24 cellular contexts compared by ENCODE assay signal in the genomic region with DNA sequence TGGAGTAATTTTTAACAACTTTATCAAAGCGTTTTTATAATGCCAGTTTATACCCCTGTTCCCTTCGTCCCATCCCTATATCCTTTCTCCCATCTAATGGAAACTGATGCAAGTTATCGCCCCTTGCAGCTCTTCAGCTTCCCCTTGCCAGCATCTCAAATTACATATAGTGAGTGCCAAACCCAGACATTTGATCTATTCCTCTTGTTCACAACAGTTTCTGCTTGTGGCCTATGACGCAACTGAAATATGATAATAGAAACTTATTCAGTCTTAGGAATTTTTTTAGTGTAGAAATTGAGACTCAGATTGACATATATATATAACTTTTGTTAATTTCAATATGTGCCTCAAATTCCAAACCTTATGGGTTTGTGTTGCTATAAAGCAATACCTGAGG.
A peak's percentile ranks its signal among the peaks of the same experiment; 100 is the strongest.
DNase-seq lines count a peak whose midpoint lies in the region; ATAC-seq and TF ChIP-seq lines count a peak whose summit lies in the region.
"Had no signal": no experiment of that assay in that cellular context is flagged by ENCODE, and none has a peak within 500 bp of the region (broad histone marks: within the 10 kb centered on the region; RNA-seq: fewer than 3 reads in every experiment).

No MANE protein-coding gene starts in this region.

- H3K36me3 ChIP-seq in gastrocnemius medialis (no peaks in the 10 kb centered on the region), GM23248 (ENCODE audit: low read depth) (no peaks in the 10 kb centered on the region)
- H3K36me3 ChIP-seq: ascending aorta had no signal

- in situ Hi-C loops in gastrocnemius medialis (cut with MboI; ENCODE audit: low sequenced_read_pairs in 4 of 4): no loop called here
- in situ Hi-C loops in GM23248 (cut with MboI): no loop called here

- H3K27me3 Mint-ChIP-seq in WTC11 (ENCODE audit: low read depth): no peaks in the 10 kb centered on the region
- H3K27me3 Mint-ChIP-seq: dendritic cell treated with granulocyte-macrophage colony-stimulating factor and Interleukin-4, amounts not matched to agents 40 ng/mL and 50 ng/mL, for 4 days; type B pancreatic cell had no signal

- H3K27ac Mint-ChIP-seq in WTC11: no peak overlapping the region
- H3K27ac Mint-ChIP-seq: CD4-positive, CD25-positive, alpha-beta regulatory T cell; dendritic cell treated with granulocyte-macrophage colony-stimulating factor and Interleukin-4, amounts not matched to agents 40 ng/mL and 50 ng/mL, for 4 days; type B pancreatic cell had no signal

- H3K4me2 ChIP-seq in GM23248 (ENCODE audit: unreplicated experiment): no peak overlapping the region

- no peaks in the 10 kb centered on the region for H3K9me2 ChIP-seq in GM23248 (ENCODE audit: insufficient read depth)

- DNase-seq in DMS 273 (lab: John Stamatoyannopoulos, UW; ENCODE audit: unreplicated experiment): peak; percentile 10
- no peak for DNase-seq in DMS 273 treated with DMSO at 0.1 percent for 48 hours (lab: John Stamatoyannopoulos, UW)
- DNase-seq in NCI-H226: peak; percentile 14
- peak; percentile 55 for DNase-seq in dedifferentiated amniotic fluid mesenchymal stem cell (ENCODE audit: extremely low spot score)
- no peak for DNase-seq in gastrocnemius medialis
- DNase-seq in GM23248: no peak
- no peak for DNase-seq in WTC11 (ENCODE audit: low spot score)
- no peak for DNase-seq in stimulated activated CD4-positive, alpha-beta T cell treated with anti-CD3 and anti-CD28 coated beads, Interleukin-2, amount 100 ng/mL, for 24 hours
- DNase-seq: activated effector memory CD4-positive, alpha-beta T cell treated with anti-CD3 and anti-CD28 coated beads, Interleukin-2, amount 50 U/mL, for 16 hours; CD4-positive, CD25-positive, alpha-beta regulatory T cell; DMS79 treated with DMSO at 0.1 percent for 48 hours; H7; NCI-H1105; NCI-H345; retina; SIG-M5; stimulated activated naive CD8-positive, alpha-beta T cell treated with anti-CD3 and anti-CD28 coated beads, Interleukin-15, Interleukin-2, amounts not matched to agents 100 U/mL and 50 U/mL, for 24 hours had no signal

- peaks cover 7 to 26% of the 10 kb centered on the region in 2 donors for H3K4me1 ChIP-seq in gastrocnemius medialis
- H3K4me1 ChIP-seq in GM23248 (ENCODE audit: insufficient read depth): no peaks in the 10 kb centered on the region
- H3K4me1 ChIP-seq: ascending aorta had no signal

- intact Hi-C loops in gastrocnemius medialis (cut with DNase I; ENCODE audit: low total_unique reads): loop anchor here (10.0 kb wide), 1 partner anchor 636 kb away; no protein-coding TSS in a partner anchor

- no peaks in the 10 kb centered on the region for H3K9me3 Mint-ChIP-seq in WTC11
- H3K9me3 Mint-ChIP-seq: CD4-positive, CD25-positive, alpha-beta regulatory T cell; type B pancreatic cell had no signal

- POLR2A ChIA-PET in WTC11 (lab: Charles Lee): no interaction called here

- H4K20me1 ChIP-seq in GM23248 (ENCODE audit: insufficient read depth): no peaks in the 10 kb centered on the region

- TF ChIP-seq CTCF in gastrocnemius medialis (IDR thresholded peaks at IDR 0.05 in 4 of 5, conservative IDR thresholded peaks at IDR 0.05 in 1 of 5): no peak
- TF ChIP-seq CTCF in WTC11 (IDR thresholded peaks at IDR 0.05): no peak

- TF ChIP-seq POLR2A in gastrocnemius medialis (IDR thresholded peaks at IDR 0.05): no peak

- H3K36me3 Mint-ChIP-seq in WTC11: no peaks in the 10 kb centered on the region
- H3K36me3 Mint-ChIP-seq: CD4-positive, CD25-positive, alpha-beta regulatory T cell; type B pancreatic cell had no signal

- H3K9ac ChIP-seq in GM23248: no peak overlapping the region

- H3K4me3 ChIP-seq in gastrocnemius medialis: no peak overlapping the region
- H3K4me3 ChIP-seq in GM23248: no peak overlapping the region
- H3K4me3 ChIP-seq: ascending aorta had no signal

- CTCF ChIA-PET in WTC11 (lab: Charles Lee): no interaction called here

- ATAC-seq in gastrocnemius medialis: peak in 1 of 2 donors; percentile 59
- ATAC-seq in WTC11: no peak
- ATAC-seq: activated CD4-positive, CD25-positive, alpha-beta regulatory T cell treated with anti-CD3 and anti-CD28 coated beads, Interleukin-2, amount 50 U/mL, for 24 hours; stimulated activated naive CD8-positive, alpha-beta T cell treated with anti-CD3 and anti-CD28 coated beads, Interleukin-15, Interleukin-2, amounts not matched to agents 100 U/mL and 50 U/mL, for 24 hours had no signal

- H3K4me1 Mint-ChIP-seq in WTC11: no peaks in the 10 kb centered on the region
- H3K4me1 Mint-ChIP-seq: CD4-positive, CD25-positive, alpha-beta regulatory T cell; neural crest cell had no signal

- no peak overlapping the region for H2AFZ ChIP-seq in GM23248

- H3K27ac ChIP-seq in gastrocnemius medialis (peak overlapping the region in 3 of 4 donors; percentile 62 to 84 (median 72)), GM23248 (no peak overlapping the region)
- H3K27ac ChIP-seq: 22Rv1, ascending aorta, epithelial cell of prostate had no signal

- no peak overlapping the region for H3K4me3 Mint-ChIP-seq in WTC11
- H3K4me3 Mint-ChIP-seq: CD4-positive, CD25-positive, alpha-beta regulatory T cell; dendritic cell treated with granulocyte-macrophage colony-stimulating factor and Interleukin-4, amounts not matched to agents 40 ng/mL and 50 ng/mL, for 4 days; neural crest cell; type B pancreatic cell had no signal

- H3K79me2 ChIP-seq in GM23248 (ENCODE audit: insufficient read depth): no peaks in the 10 kb centered on the region

- H3K9me3 ChIP-seq in gastrocnemius medialis (no peaks in the 10 kb centered on the region), GM23248 (ENCODE audit: low read depth) (no peaks in the 10 kb centered on the region)
- H3K9me3 ChIP-seq: ascending aorta had no signal

- H3K27me3 ChIP-seq in gastrocnemius medialis (no peaks in the 10 kb centered on the region), GM23248 (replicated peaks; ENCODE audit: insufficient read depth) (no peaks in the 10 kb centered on the region)
- H3K27me3 ChIP-seq: ascending aorta had no signal

- H3F3A ChIP-seq in GM23248 (ENCODE audit: insufficient read depth): no peaks in the 10 kb centered on the region

- WGBS in GM23248 (ENCODE audit: low coverage in 1 of 2, low lambda C conversion rate in 2 of 2, missing lambda C conversion rate in 2 of 2), 2 experiments: 47 to 55% methylated on average over 4 of the region's 4 CpGs

TF ChIP-seq in WTC11, 78 proteins besides CTCF, POLR2A, EP300 and RAD21 (continues in another document):
- TF ChIP-seq, protein P1, sequence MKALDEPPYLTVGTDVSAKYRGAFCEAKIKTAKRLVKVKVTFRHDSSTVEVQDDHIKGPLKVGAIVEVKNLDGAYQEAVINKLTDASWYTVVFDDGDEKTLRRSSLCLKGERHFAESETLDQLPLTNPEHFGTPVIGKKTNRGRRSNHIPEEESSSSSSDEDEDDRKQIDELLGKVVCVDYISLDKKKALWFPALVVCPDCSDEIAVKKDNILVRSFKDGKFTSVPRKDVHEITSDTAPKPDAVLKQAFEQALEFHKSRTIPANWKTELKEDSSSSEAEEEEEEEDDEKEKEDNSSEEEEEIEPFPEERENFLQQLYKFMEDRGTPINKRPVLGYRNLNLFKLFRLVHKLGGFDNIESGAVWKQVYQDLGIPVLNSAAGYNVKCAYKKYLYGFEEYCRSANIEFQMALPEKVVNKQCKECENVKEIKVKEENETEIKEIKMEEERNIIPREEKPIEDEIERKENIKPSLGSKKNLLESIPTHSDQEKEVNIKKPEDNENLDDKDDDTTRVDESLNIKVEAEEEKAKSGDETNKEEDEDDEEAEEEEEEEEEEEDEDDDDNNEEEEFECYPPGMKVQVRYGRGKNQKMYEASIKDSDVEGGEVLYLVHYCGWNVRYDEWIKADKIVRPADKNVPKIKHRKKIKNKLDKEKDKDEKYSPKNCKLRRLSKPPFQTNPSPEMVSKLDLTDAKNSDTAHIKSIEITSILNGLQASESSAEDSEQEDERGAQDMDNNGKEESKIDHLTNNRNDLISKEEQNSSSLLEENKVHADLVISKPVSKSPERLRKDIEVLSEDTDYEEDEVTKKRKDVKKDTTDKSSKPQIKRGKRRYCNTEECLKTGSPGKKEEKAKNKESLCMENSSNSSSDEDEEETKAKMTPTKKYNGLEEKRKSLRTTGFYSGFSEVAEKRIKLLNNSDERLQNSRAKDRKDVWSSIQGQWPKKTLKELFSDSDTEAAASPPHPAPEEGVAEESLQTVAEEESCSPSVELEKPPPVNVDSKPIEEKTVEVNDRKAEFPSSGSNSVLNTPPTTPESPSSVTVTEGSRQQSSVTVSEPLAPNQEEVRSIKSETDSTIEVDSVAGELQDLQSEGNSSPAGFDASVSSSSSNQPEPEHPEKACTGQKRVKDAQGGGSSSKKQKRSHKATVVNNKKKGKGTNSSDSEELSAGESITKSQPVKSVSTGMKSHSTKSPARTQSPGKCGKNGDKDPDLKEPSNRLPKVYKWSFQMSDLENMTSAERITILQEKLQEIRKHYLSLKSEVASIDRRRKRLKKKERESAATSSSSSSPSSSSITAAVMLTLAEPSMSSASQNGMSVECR (CRISPR knock-in tag; IDR thresholded peaks at IDR 0.05; ENCODE audit: borderline replicate concordance): no peak
- TF ChIP-seq AR (CRISPR knock-in tag; IDR thresholded peaks at IDR 0.05) (no peak), JAZF1 (CRISPR knock-in tag; IDR thresholded peaks at IDR 0.05) (no peak), USF1 (CRISPR knock-in tag; IDR thresholded peaks at IDR 0.05) (no peak)

Comparison
In these comparisons a context has a peak if more than half of its experiments do, and no peak if none do; other contexts are left out.
1. DNase-seq: peak in DMS 273 (single experiment), NCI-H226 (single experiment) and dedifferentiated amniotic fluid mesenchymal stem cell (single experiment); none in DMS 273 treated with DMSO at 0.1 percent for 48 hours (single experiment), gastrocnemius medialis (0 of 2), GM23248 (single experiment), WTC11 (single experiment) and stimulated activated CD4-positive, alpha-beta T cell treated with anti-CD3 and anti-CD28 coated beads, Interleukin-2, amount 100 ng/mL, for 24 hours (0 of 2).